9 cellular contexts compared by ENCODE assay signal in the genomic region with DNA sequence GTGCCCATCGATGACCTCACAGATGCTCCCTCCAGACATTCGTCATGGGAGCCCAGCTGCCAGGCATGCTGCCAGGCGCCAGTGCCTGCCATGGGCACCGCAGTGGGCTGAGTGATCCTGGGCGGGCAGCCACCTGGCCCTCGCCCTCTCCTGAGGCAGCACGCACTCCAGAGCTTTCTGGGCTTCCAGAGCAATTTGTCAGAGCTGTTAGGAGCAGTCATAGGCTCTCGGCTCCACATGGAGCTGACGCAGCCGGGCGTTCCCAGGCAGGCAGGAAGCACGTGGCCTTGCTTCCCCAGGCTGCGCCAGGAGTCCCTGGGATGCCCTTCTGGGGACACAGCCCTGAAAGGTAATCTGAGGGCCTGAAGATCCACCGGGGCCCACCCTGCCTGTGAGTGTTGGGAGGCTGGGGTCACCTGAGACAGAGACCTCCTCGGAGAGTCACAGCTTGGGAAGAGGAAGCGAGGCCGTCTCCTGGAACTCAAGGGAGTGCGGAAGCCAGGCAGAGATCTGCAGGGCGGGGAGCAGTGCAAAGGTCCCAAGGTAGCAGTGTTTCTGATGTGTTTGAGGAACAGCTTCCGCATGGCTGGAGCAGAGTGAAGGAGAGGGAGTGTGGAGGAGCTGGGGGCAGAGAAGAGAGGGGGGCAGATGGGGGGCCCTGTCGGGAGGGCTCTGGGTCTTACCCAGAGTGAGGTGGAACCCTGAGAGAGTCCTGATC. TPM values are rescaled to one million over a fixed set of nuclear protein-coding genes. Genes with fewer than 3 reads are reported as not detected.
A peak's percentile ranks its signal among the peaks of the same experiment; 100 is the strongest.
DNase-seq lines count a peak whose midpoint lies in the region; ATAC-seq and TF ChIP-seq lines count a peak whose summit lies in the region.
"Had no signal": no experiment of that assay in that cellular context is flagged by ENCODE, and none has a peak within 500 bp of the region (broad histone marks: within the 10 kb centered on the region; RNA-seq: fewer than 3 reads in every experiment).

No MANE protein-coding gene starts in this region.

- H3K27me3 ChIP-seq in psoas muscle (ENCODE audit: insufficient read depth in 3 of 3, low read length in 2 of 3) (no peaks in the 10 kb centered on the region), tibial nerve (no peaks in the 10 kb centered on the region)

- WGBS in psoas muscle, 3 donors: 29 to 35% (median 33%) methylated on average over 19 to 21 of the region's 21 CpGs
- 78 to 82% methylated on average over 9 to 21 of the region's 21 CpGs for WGBS in tibial nerve, 2 donors

- TF ChIP-seq EP300 in tibial nerve (IDR thresholded peaks at IDR 0.05): no peak

- H3K9me3 ChIP-seq in psoas muscle (no peaks in the 10 kb centered on the region), tibial nerve (peaks cover 0 to 5% (median 0%) of the 10 kb centered on the region in 4 donors)
- H3K9me3 ChIP-seq: lower lobe of right lung had no signal

- H3K4me3 ChIP-seq in psoas muscle (peak overlapping the region; percentile 51), tibial nerve (no peak overlapping the region)
- H3K4me3 ChIP-seq: lower lobe of right lung had no signal

- DNase-seq in GM04504 (ENCODE audit: low read depth) (peak; percentile 18), NCI-H69 (lab: John Stamatoyannopoulos, UW) (peak; percentile 99), fibroblast of gingiva (ENCODE audit: low read depth) (peak; percentile 63), psoas muscle (peak; percentile 90 to 97), NCI-H82 (lab: John Stamatoyannopoulos, UW) (no peak), tibial nerve (ENCODE audit: low spot score in 2 of 2) (no peak)
- no peak for DNase-seq in effector CD4-positive, alpha-beta T cell
- no peak for DNase-seq in activated CD4-positive, alpha-beta T cell treated with anti-CD3 and anti-CD28 coated beads for 48 hours
- DNase-seq: lower lobe of right lung had no signal

- intact Hi-C loops in psoas muscle (cut with DNase I): no loop called here

- peaks cover 6% of the 10 kb centered on the region for H3K4me1 ChIP-seq in psoas muscle
- H3K4me1 ChIP-seq in tibial nerve: no peaks in the 10 kb centered on the region
- H3K4me1 ChIP-seq: lower lobe of right lung had no signal

- no peak for TF ChIP-seq POLR2A in tibial nerve (IDR thresholded peaks at IDR 0.05)

- no peak for TF ChIP-seq CTCF in psoas muscle (IDR thresholded peaks at IDR 0.05)
- TF ChIP-seq CTCF in tibial nerve (IDR thresholded peaks at IDR 0.05): no peak

- H3K27ac ChIP-seq in psoas muscle (peak overlapping the region; percentile 92), tibial nerve (peak overlapping the region in 1 of 4 donors; percentile 34)
- H3K27ac ChIP-seq: lower lobe of right lung had no signal

- H3K36me3 ChIP-seq in psoas muscle (ENCODE audit: insufficient read depth in 1 of 2, low read depth in 1 of 2): no peaks in the 10 kb centered on the region
- peaks cover 0 to 41% (median 0%) of the 10 kb centered on the region in 3 donors for H3K36me3 ChIP-seq in tibial nerve

- peak; percentile 95 to 98 (median 97) for ATAC-seq in psoas muscle

RNA-seq across cellular contexts. Expression of a gene that starts 50.5 kb away (rescaled TPM):
- total RNA-seq in psoas muscle (not detected), tibial nerve (not detected)
- polyA plus RNA-seq in psoas muscle: under 1 TPM; 0.07 to 0.17 (median 0.16) TPM
- total RNA-seq: lower lobe of right lung had no signal

Comparison
In these comparisons a context has a peak if more than half of its experiments do, and no peak if none do; other contexts are left out.
1. DNase-seq: peak in GM04504 (single experiment), NCI-H69 (single experiment), fibroblast of gingiva (single experiment) and psoas muscle (2 of 2); none in NCI-H82 (single experiment), effector CD4-positive, alpha-beta T cell (single experiment), tibial nerve (0 of 2) and activated CD4-positive, alpha-beta T cell treated with anti-CD3 and anti-CD28 coated beads for 48 hours (single experiment).